In genomic region chr11:17275376-17276235, GRCh38 we compare ENCODE assay signal across 8 cellular contexts. TPM values are rescaled to one million over a fixed set of nuclear protein-coding genes. Genes with fewer than 3 reads are reported as not detected.
DNase-seq lines count a peak whose midpoint lies in the region; ATAC-seq, FAIRE-seq and TF ChIP-seq lines count a peak whose summit lies in the region.

No MANE protein-coding gene starts in this region.

- H3K9me3 ChIP-seq in IMR-90 (ENCODE audit: control insufficient read depth, insufficient read depth, low read length) = no peaks in the 10 kb centered on the region
- H3K9me3 ChIP-seq in adrenal gland (replicated peaks in 1 of 3) = no peaks in the 10 kb centered on the region
- H3K9me3 ChIP-seq in right lobe of liver = no peaks in the 10 kb centered on the region
- no peaks in the 10 kb centered on the region for H3K9me3 ChIP-seq in vagina

- H3K18ac ChIP-seq in IMR-90 (ENCODE audit: low read depth, low read length) = peak overlapping the region; percentile 1; the same call in 1 of the 2 replicates

- no peak for TF ChIP-seq RAD21 in IMR-90 (IDR thresholded peaks at IDR 0.05; ENCODE audit: low read length)

- POLR2A ChIA-PET in IMR-90 (lab: Charles Lee; ENCODE audit: unreplicated experiment) = no interaction called here

- no TSS peak for BruUV-seq in IMR-90 (replicated peaks; lab: Mats Ljungman, UMichigan)

- H4K91ac ChIP-seq in IMR-90 (ENCODE audit: insufficient read depth, low read depth, low read length) = peak overlapping the region; percentile 79

- peaks cover 2% of the 10 kb centered on the region; the same call in 1 of the 2 replicates for H3K4me1 ChIP-seq in IMR-90 (ENCODE audit: control insufficient read depth, insufficient read depth, low read length)
- peaks cover 0 to 7% of the 10 kb centered on the region in 2 donors for H3K4me1 ChIP-seq in adrenal gland (replicated peaks in 1 of 2)
- H3K4me1 ChIP-seq in right lobe of liver = no peaks in the 10 kb centered on the region
- H3K4me1 ChIP-seq in vagina = peaks cover 26% of the 10 kb centered on the region

- H3K4me3 ChIP-seq in IMR-90 (ENCODE audit: insufficient read depth, low read depth, low read length) = peak overlapping the region; percentile 79
- peak overlapping the region; percentile 75 to 94 (median 84) for H3K4me3 ChIP-seq in adrenal gland
- peak overlapping the region; percentile 89 to 94 (median 90) for H3K4me3 ChIP-seq in right lobe of liver
- H3K4me3 ChIP-seq in vagina = peak overlapping the region; percentile 84 to 99

- H2AFZ ChIP-seq in IMR-90 (replicated peaks; ENCODE audit: low read length, poor library complexity) = peak overlapping the region; percentile 97

- 73% methylated on average over 4 of the region's 10 CpGs; no CpG with 5 or more reads in 1 of the 2 experiments for WGBS in IMR-90 (ENCODE audit: extremely low coverage in 2 of 2, insufficient read length in 1 of 2), 2 experiments
- 60 to 66% (median 63%) methylated on average over 10 of the region's 10 CpGs for WGBS in adrenal gland, 4 donors
- 56% methylated on average over 10 of the region's 10 CpGs for WGBS in right lobe of liver (ENCODE audit: insufficient coverage, low coverage, low lambda C conversion rate, missing lambda C conversion rate)

- dilution Hi-C loops in IMR-90 (cut with HindIII; ENCODE audit: low sequenced_read_pairs, unreplicated experiment) = no loop called here

- CTCF ChIA-PET in IMR-90 (lab: Yijun Ruan, JAX) = interaction anchor here (0.6 to 1.1 kb wide), 3 partner anchors 18 to 341 kb away, joined by 3 to 7 read pairs (median 3); no protein-coding TSS in a partner anchor

- H3K9me1 ChIP-seq in IMR-90 (ENCODE audit: insufficient read depth, low read length) = no peaks in the 10 kb centered on the region

- H3K36me3 ChIP-seq in IMR-90 (ENCODE audit: control insufficient read depth, insufficient read depth, low read length) (no peaks in the 10 kb centered on the region), adrenal gland (replicated peaks in 1 of 2) (no peaks in the 10 kb centered on the region), right lobe of liver (no peaks in the 10 kb centered on the region), vagina (no peaks in the 10 kb centered on the region)

- H3K4me2 ChIP-seq in IMR-90 (ENCODE audit: low read depth, low read length) = peak overlapping the region; percentile 45

- H2BK5ac ChIP-seq in IMR-90 (ENCODE audit: low read depth, low read length, poor library complexity, severe bottlenecking) = peak overlapping the region; percentile 64

- H3K79me1 ChIP-seq in IMR-90 (ENCODE audit: low read depth in 1 of 2, low read length in 2 of 2) = peaks cover 10 to 19% of the 10 kb centered on the region in 2 experiments

- peak overlapping the region; percentile 22 for H3K56ac ChIP-seq in IMR-90 (ENCODE audit: extremely low read depth, insufficient read depth, low read length)

- ATAC-seq in IMR-90 (ENCODE audit: low read depth) (no peak), right lobe of liver (peak in 1 of 4 donors; percentile 31)

- peak overlapping the region; percentile 84 for H2AK9ac ChIP-seq in IMR-90 (replicated peaks; ENCODE audit: low read depth, low read length, poor library complexity)

- H3K4ac ChIP-seq in IMR-90 (ENCODE audit: low read depth, low read length) = peak overlapping the region; percentile 93

- H3K14ac ChIP-seq in IMR-90 (replicated peaks; ENCODE audit: low read depth, low read length) = peak overlapping the region; percentile 91

- peak overlapping the region; percentile 63 for H3K27ac ChIP-seq in IMR-90 (ENCODE audit: insufficient read depth, low read length)
- peak overlapping the region; percentile 59 to 95 (median 77) for H3K27ac ChIP-seq in adrenal gland
- peak overlapping the region; percentile 64 to 81 (median 76) for H3K27ac ChIP-seq in right lobe of liver
- peak overlapping the region; percentile 88 for H3K27ac ChIP-seq in vagina

- H2BK20ac ChIP-seq in IMR-90 (ENCODE audit: low read depth, low read length) = peak overlapping the region; percentile 43; the same call in 1 of the 2 replicates

- H4K5ac ChIP-seq in IMR-90 (ENCODE audit: low read depth, low read length) = peak overlapping the region; percentile 84

- peak; percentile 39 for DNase-seq in A172 (ENCODE audit: low spot score)
- no peak for DNase-seq in IMR-90
- DNase-seq in adrenal gland = no peak
- no peak for DNase-seq in right lobe of liver
- DNase-seq in vagina (ENCODE audit: extremely low spot score in 2 of 2) = no peak
- DNase-seq in NCI-H146 (lab: John Stamatoyannopoulos, UW) = no peak
- DNase-seq in OCI-M2 (lab: John Stamatoyannopoulos, UW; ENCODE audit: unreplicated experiment) = no peak
- DNase-seq in HTR-8/SVneo (ENCODE audit: insufficient read length, low spot score) = no peak

- peak overlapping the region; percentile 91 for H2AK5ac ChIP-seq in IMR-90 (ENCODE audit: low read depth, low read length)

- in situ Hi-C loops in IMR-90 (cut with MboI; ENCODE audit: low sequenced_read_pairs) = no loop called here

- H4K20me1 ChIP-seq in IMR-90 (ENCODE audit: insufficient read depth, low read length) = no peaks in the 10 kb centered on the region

- TF ChIP-seq POLR2A in IMR-90 (IDR thresholded peaks at IDR 0.05; ENCODE audit: low read depth, low read length) (no peak), adrenal gland (IDR thresholded peaks at IDR 0.05) (no peak), right lobe of liver (IDR thresholded peaks at IDR 0.05) (no peak), vagina (IDR thresholded peaks at IDR 0.05) (no peak)

- TF ChIP-seq CTCF in IMR-90 (conservative IDR thresholded peaks at IDR 0.05; ENCODE audit: low read depth, low read length) = no peak
- no peak for TF ChIP-seq CTCF in adrenal gland (IDR thresholded peaks at IDR 0.05)
- TF ChIP-seq CTCF in right lobe of liver (IDR thresholded peaks at IDR 0.05) = no peak
- TF ChIP-seq CTCF in vagina (IDR thresholded peaks at IDR 0.05) = no peak

- peak overlapping the region; percentile 45 for H3K9ac ChIP-seq in IMR-90 (ENCODE audit: low read depth, low read length)

- intact Hi-C loops in IMR-90 (cut with micrococcal nuclease) = loop anchor here (5.0 kb wide), 1 partner anchor 77 kb away; the partner anchor contains the start of gene NCR3LG1
- intact Hi-C loops in adrenal gland (cut with DNase I) = no loop called here
- intact Hi-C loops in right lobe of liver (cut with DNase I) = no loop called here
- intact Hi-C loops in vagina (cut with DNase I) = no loop called here

- H2BK15ac ChIP-seq in IMR-90 (ENCODE audit: low read depth, low read length) = peak overlapping the region; percentile 22; the same call in 1 of the 3 replicates

- FAIRE-seq in HTR-8/SVneo (lab: Jason Lieb, UNC) = no peak

- H3K23ac ChIP-seq in IMR-90 (ENCODE audit: low read depth, low read length) = peak overlapping the region; percentile 66; the same call in 1 of the 2 replicates

- H3K27me3 ChIP-seq in IMR-90 (ENCODE audit: control insufficient read depth, insufficient read depth, low read length) = no peaks in the 10 kb centered on the region
- H3K27me3 ChIP-seq in adrenal gland = no peaks in the 10 kb centered on the region
- no peaks in the 10 kb centered on the region for H3K27me3 ChIP-seq in right lobe of liver
- no peaks in the 10 kb centered on the region for H3K27me3 ChIP-seq in vagina

- H4K8ac ChIP-seq in IMR-90 (ENCODE audit: low read depth in 2 of 2, low read length in 2 of 2) = peak overlapping the region; percentile 93 to 96

- peak overlapping the region; percentile 70 for H2BK120ac ChIP-seq in IMR-90 (ENCODE audit: low read depth, low read length)

TF ChIP-seq in IMR-90, 13 proteins besides CTCF, POLR2A, EP300 and RAD21:
- TF ChIP-seq SMC3 (IDR thresholded peaks at IDR 0.05; ENCODE audit: low read depth, low read length) (no peak), ELK1 (IDR thresholded peaks at IDR 0.05; ENCODE audit: borderline replicate concordance, low read depth, low read length) (no peak), BHLHE40 (IDR thresholded peaks at IDR 0.05; ENCODE audit: low read depth, low read length) (no peak), CEBPB (IDR thresholded peaks at IDR 0.05; ENCODE audit: low read depth, low read length) (no peak), NFE2L2 (IDR thresholded peaks at IDR 0.05; ENCODE audit: low read depth, low read length) (no peak), MAZ (IDR thresholded peaks at IDR 0.05; ENCODE audit: borderline replicate concordance, low read depth, low read length) (no peak), RCOR1 (IDR thresholded peaks at IDR 0.05; ENCODE audit: insufficient replicate concordance, low read length) (no peak), USF2 (IDR thresholded peaks at IDR 0.05; ENCODE audit: low read depth, low read length) (no peak), RFX5 (IDR thresholded peaks at IDR 0.05; ENCODE audit: low read depth, low read length) (no peak), CHD1 (IDR thresholded peaks at IDR 0.05; ENCODE audit: low read depth, low read length) (no peak), MAFK (IDR thresholded peaks at IDR 0.05; ENCODE audit: low read depth, low read length) (no peak), MXI1 (IDR thresholded peaks at IDR 0.05; ENCODE audit: borderline replicate concordance, low read depth, low read length) (no peak), FOS (IDR thresholded peaks at IDR 0.05; ENCODE audit: low read depth, low read length) (no peak)

RNA-seq across cellular contexts. Expression of gene NUCB2, which starts 0.9 kb away (rescaled TPM):
- total RNA-seq in A172 (2014; rRNA removed; shearing (Covaris generic)) = 145 and 150 TPM in 2 replicates
- 52.7 and 83.0 TPM in 2 replicates for total RNA-seq in IMR-90 (2012; rRNA removed)
- polyA plus RNA-seq in IMR-90 (2012; rRNA removed) = 54.9 and 55.4 TPM in 2 replicates
- 12.9 and 14.7 TPM in 2 replicates for polyA plus RNA-seq in IMR-90 (2012; cell fraction: cytosol; rRNA removed)
- polyA plus RNA-seq in IMR-90 (2012; cell fraction: nucleus; rRNA removed; ENCODE audit: low replicate concordance) = 2.4 and 14.4 TPM in 2 replicates
- 100 to 1,000 TPM in 2 of 8 donors, 10 to 100 TPM in 6; 41.8 to 190 (median 65.4) TPM for total RNA-seq in adrenal gland
- polyA plus RNA-seq in adrenal gland = 100 to 1,000 TPM; 130 to 339 (median 137) TPM
- 100 to 1,000 TPM in 2 of 6 experiments, 10 to 100 TPM in 4; 34.7 to 131 (median 60.9) TPM for total RNA-seq in right lobe of liver
- 41.0 TPM for total RNA-seq in vagina
